In genomic region chr7:124390301-124390700, GRCh38 we compare ENCODE assay signal across 28 cellular contexts.
"Had no signal": no experiment of that assay in that cellular context is flagged by ENCODE, and none has a peak within 500 bp of the region (broad histone marks: within the 10 kb centered on the region; RNA-seq: fewer than 3 reads in every experiment).

No MANE protein-coding gene starts in this region.

- H3K4me1 Mint-ChIP-seq: activated naive CD8-positive, alpha-beta T cell treated with anti-CD3 and anti-CD28 coated beads for 36 hours; brain; endodermal cell; memory B cell; natural killer cell; stimulated activated naive CD8-positive, alpha-beta T cell treated with anti-CD3 and anti-CD28 coated beads, Interleukin-15, amount 100 ng/mL, for 72 hours had no signal

- H3K9me3 Mint-ChIP-seq: activated naive CD4-positive, alpha-beta T cell treated with anti-CD3 and anti-CD28 coated beads for 36 hours; activated naive CD8-positive, alpha-beta T cell treated with anti-CD3 and anti-CD28 coated beads for 36 hours; activated T-helper 1 cell treated with anti-CD3 and anti-CD28 coated beads, Interleukin-12 subunit alpha, Interleukin-12 subunit beta, Interleukin-2, Interleukin-4 antibody, amounts not matched to agents 30 ng/mL and 10 ng/mL and 1 ng/mL, durations not matched to agents 14 hours and 24 hours and 36 hours; brain; endodermal cell; memory B cell; stimulated activated naive CD8-positive, alpha-beta T cell treated with anti-CD3 and anti-CD28 coated beads, Interleukin-15, amount 100 ng/mL, for 72 hours; T-helper 2 cell treated with Interferon-gamma antibody and Interleukin-4, amounts not matched to agents 5 μg/mL and 100 μg/mL, for 36 hours had no signal

- DNase-seq: activated CD4-positive, alpha-beta T cell treated with anti-CD3 and anti-CD28 coated beads for 4 hours; activated CD4-positive, alpha-beta T cell treated with anti-CD3 and anti-CD28 coated beads, Interleukin-2, amount 50 U/mL, for 4 hours; activated CD8-positive, alpha-beta memory T cell treated with anti-CD3 and anti-CD28 coated beads for 24 hours; activated effector memory CD4-positive, alpha-beta T cell treated with anti-CD3 and anti-CD28 coated beads, Interleukin-2, amount 50 U/mL, for 16 hours; activated naive CD4-positive, alpha-beta T cell treated with anti-CD3 and anti-CD28 coated beads for 36 hours; activated naive CD8-positive, alpha-beta T cell treated with anti-CD3 and anti-CD28 coated beads for 36 hours; activated T-cell treated with anti-CD3 and anti-CD28 coated beads, Interleukin-2, amount 50 U/mL, for 1 hour; adrenal gland; cortex of kidney; endodermal cell; esophagus squamous epithelium; natural killer cell; retina; stimulated activated CD4-positive, alpha-beta T cell treated with anti-CD3 and anti-CD28 coated beads, Interleukin-12 subunit alpha, Interleukin-12 subunit beta, amount 100 ng/mL, for 4 hours; stimulated activated CD4-positive, alpha-beta T cell treated with anti-CD3 and anti-CD28 coated beads, Interleukin-4, amount 100 ng/mL, for 1 hour; stimulated activated naive CD8-positive, alpha-beta T cell treated with anti-CD3 and anti-CD28 coated beads, Interleukin-15, amount 100 ng/mL, for 72 hours; T-helper 1 cell; testis; transverse colon had no signal

- ATAC-seq: natural killer cell; sciatic nerve; stimulated activated naive CD8-positive, alpha-beta T cell treated with anti-CD3 and anti-CD28 coated beads, Interleukin-15, amount 100 ng/mL, for 72 hours had no signal

- H3K27ac ChIP-seq: adrenal gland, ascending aorta, cardiac muscle cell, esophagus squamous epithelium, hepatocyte, skin epidermis, transverse colon had no signal

- H3K4me3 Mint-ChIP-seq: activated naive CD4-positive, alpha-beta T cell treated with anti-CD3 and anti-CD28 coated beads for 36 hours; activated naive CD8-positive, alpha-beta T cell treated with anti-CD3 and anti-CD28 coated beads for 36 hours; activated T-helper 1 cell treated with anti-CD3 and anti-CD28 coated beads, Interleukin-12 subunit alpha, Interleukin-12 subunit beta, Interleukin-2, Interleukin-4 antibody, amounts not matched to agents 30 ng/mL and 10 ng/mL and 1 ng/mL, durations not matched to agents 14 hours and 24 hours and 36 hours; brain; endodermal cell; memory B cell; natural killer cell; stimulated activated naive CD8-positive, alpha-beta T cell treated with anti-CD3 and anti-CD28 coated beads, Interleukin-15, amount 100 ng/mL, for 72 hours; T-helper 2 cell treated with Interferon-gamma antibody and Interleukin-4, amounts not matched to agents 5 μg/mL and 100 μg/mL, for 36 hours had no signal

- H3K27me3 Mint-ChIP-seq: activated naive CD8-positive, alpha-beta T cell treated with anti-CD3 and anti-CD28 coated beads for 36 hours; brain; memory B cell; stimulated activated naive CD8-positive, alpha-beta T cell treated with anti-CD3 and anti-CD28 coated beads, Interleukin-15, amount 100 ng/mL, for 72 hours had no signal

- H3K27ac Mint-ChIP-seq: activated naive CD4-positive, alpha-beta T cell treated with anti-CD3 and anti-CD28 coated beads for 36 hours; activated naive CD8-positive, alpha-beta T cell treated with anti-CD3 and anti-CD28 coated beads for 36 hours; activated T-helper 1 cell treated with anti-CD3 and anti-CD28 coated beads, Interleukin-12 subunit alpha, Interleukin-12 subunit beta, Interleukin-2, Interleukin-4 antibody, amounts not matched to agents 30 ng/mL and 10 ng/mL and 1 ng/mL, durations not matched to agents 14 hours and 24 hours and 36 hours; brain; endodermal cell; memory B cell; natural killer cell; stimulated activated naive CD8-positive, alpha-beta T cell treated with anti-CD3 and anti-CD28 coated beads, Interleukin-15, amount 100 ng/mL, for 72 hours; T-helper 2 cell treated with Interferon-gamma antibody and Interleukin-4, amounts not matched to agents 5 μg/mL and 100 μg/mL, for 36 hours had no signal

- H3K36me3 Mint-ChIP-seq: activated naive CD8-positive, alpha-beta T cell treated with anti-CD3 and anti-CD28 coated beads for 36 hours; brain; memory B cell; natural killer cell had no signal
